Comparison of ENCODE assay signal across 8 cellular contexts in genomic region chr10:47384148-47384921, GRCh38. TPM values are rescaled to one million over a fixed set of nuclear protein-coding genes. Genes with fewer than 3 reads are reported as not detected.
DNase-seq lines count a peak whose midpoint lies in the region; ATAC-seq and TF ChIP-seq lines count a peak whose summit lies in the region.

Gene ZNF488 (minus strand): TSS chr10:47384293. CDS start chr10:47368829, 15,464 bp downstream.

- TF ChIP-seq CTCF in prostate gland (IDR thresholded peaks at IDR 0.05) (peak in 2 of 4 experiments; percentile 6 to 8), upper lobe of left lung (IDR thresholded peaks at IDR 0.05) (peak in 1 of 6 experiments; percentile 13)

- H3K4me1 ChIP-seq in prostate gland (replicated peaks) = no peaks in the 10 kb centered on the region
- H3K4me1 ChIP-seq in upper lobe of left lung = peaks cover 0 to 10% (median 10%) of the 10 kb centered on the region in 4 donors

- peak; percentile 92 for ATAC-seq in HG02610 (IDR thresholded peaks at IDR 0.05; ENCODE audit: unreplicated experiment)
- ATAC-seq in left ventricle myocardium superior = peak; percentile 99
- ATAC-seq in upper lobe of left lung (ENCODE audit: low FRiP score in 2 of 2) = peak; percentile 94 to 99

- peak; percentile 90 for TF ChIP-seq POLR2A in prostate gland (IDR thresholded peaks at IDR 0.05)
- TF ChIP-seq POLR2A in upper lobe of left lung (IDR thresholded peaks at IDR 0.05) = peak in 1 of 4 donors; percentile 42

- under 1% methylated on average over 64 of the region's 75 CpGs for WGBS in prostate gland
- WGBS in upper lobe of left lung, 2 donors = 0% methylated on average over 16 to 46 of the region's 75 CpGs

- no peak for TF ChIP-seq EP300 in upper lobe of left lung (IDR thresholded peaks at IDR 0.05)

- H3K27me3 ChIP-seq in prostate gland (replicated peaks; ENCODE audit: insufficient read depth) (no peaks in the 10 kb centered on the region), upper lobe of left lung (no peaks in the 10 kb centered on the region)

- DNase-seq in NCI-H1092 (lab: John Stamatoyannopoulos, UW) (peak; percentile 68), T-helper 1 cell (peak; percentile 46 to 65 (median 52)), amygdala (lab: John Stamatoyannopoulos, UW) (peak in 55 of 56 donors; percentile 31 to 92 (median 80)), left ventricle myocardium superior (peak; percentile 92), prostate gland (ENCODE audit: low spot score) (peak; percentile 81), upper lobe of left lung (peak; percentile 84 to 96)

- intact Hi-C loops in left ventricle myocardium superior (cut with micrococcal nuclease) (no loop called here), prostate gland (cut with DNase I) (no loop called here)

- no peaks in the 10 kb centered on the region for H3K36me3 ChIP-seq in prostate gland
- no peaks in the 10 kb centered on the region for H3K36me3 ChIP-seq in upper lobe of left lung

- H3K4me3 ChIP-seq in GM08714 (ENCODE audit: low read length) (peak within 1 kb of the TSS; percentile 72), prostate gland (peak within 1 kb of the TSS; percentile 61 to 74), upper lobe of left lung (peak within 1 kb of the TSS; percentile 57 to 83 (median 64))

- peak within 1 kb of the TSS; percentile 56 to 72 for H3K27ac ChIP-seq in prostate gland
- H3K27ac ChIP-seq in upper lobe of left lung = peak within 1 kb of the TSS; percentile 5 to 79 (median 72)

- H3K9me3 ChIP-seq in prostate gland (no peaks in the 10 kb centered on the region), upper lobe of left lung (no peaks in the 10 kb centered on the region)

RNA-seq across cellular contexts. Expression of gene ZNF488, which starts in this region (rescaled TPM):
- total RNA-seq in left ventricle myocardium superior (not detected), prostate gland (1 to 10 TPM; 1.5 to 1.9 TPM), upper lobe of left lung (under 1 TPM in 4 of 6 donors, not detected in 2; 0.15 to 0.66 (median 0.28) TPM)

Comparison
In these comparisons a context has a peak if more than half of its experiments do, and no peak if none do; other contexts are left out.
1. Peak in every context shown above with its lines: DNase-seq, ATAC-seq, H3K4me3 ChIP-seq and H3K27ac ChIP-seq.
2. Peak in DNase-seq and ATAC-seq in left ventricle myocardium superior; RNA of the gene not detected or under 1 TPM.
3. Peak in DNase-seq, ATAC-seq, H3K4me3 ChIP-seq and H3K27ac ChIP-seq in upper lobe of left lung; RNA of the gene not detected or under 1 TPM.